In genomic region chr13:23628250-23628649, GRCh38 we compare ENCODE assay signal across 18 cellular contexts.
"Had no signal": no experiment of that assay in that cellular context is flagged by ENCODE, and none has a peak within 500 bp of the region (broad histone marks: within the 10 kb centered on the region; RNA-seq: fewer than 3 reads in every experiment).

No MANE protein-coding gene starts in this region.

- H3K9ac ChIP-seq: parathyroid adenoma had no signal

- ATAC-seq: activated CD8-positive, alpha-beta memory T cell treated with anti-CD3 and anti-CD28 coated beads, Interleukin-2, amount 10 ng/mL, durations not matched to agents 7 days and 5 days; stimulated activated effector memory CD8-positive, alpha-beta T cell treated with anti-CD3 and anti-CD28 coated beads, Interleukin-12 subunit alpha, Interleukin-12 subunit beta, amount 100 ng/mL, for 72 hours had no signal

- H3K9me3 Mint-ChIP-seq: activated naive CD4-positive, alpha-beta T cell treated with anti-CD3 and anti-CD28 coated beads, Interleukin-2, amount 10 ng/mL, durations not matched to agents 7 days and 5 days; stimulated activated effector memory CD8-positive, alpha-beta T cell treated with anti-CD3 and anti-CD28 coated beads, Interleukin-12 subunit alpha, Interleukin-12 subunit beta, amount 100 ng/mL, for 72 hours had no signal

- H3K4me3 Mint-ChIP-seq: activated CD8-positive, alpha-beta memory T cell treated with anti-CD3 and anti-CD28 coated beads, Interleukin-2, amount 10 ng/mL, durations not matched to agents 7 days and 5 days; activated naive CD4-positive, alpha-beta T cell treated with anti-CD3 and anti-CD28 coated beads, Interleukin-2, amount 10 ng/mL, durations not matched to agents 7 days and 5 days; stimulated activated effector memory CD8-positive, alpha-beta T cell treated with anti-CD3 and anti-CD28 coated beads, Interleukin-12 subunit alpha, Interleukin-12 subunit beta, amount 100 ng/mL, for 72 hours had no signal

- H3K27ac Mint-ChIP-seq: activated CD8-positive, alpha-beta memory T cell treated with anti-CD3 and anti-CD28 coated beads, Interleukin-2, amount 10 ng/mL, durations not matched to agents 7 days and 5 days; activated naive CD4-positive, alpha-beta T cell treated with anti-CD3 and anti-CD28 coated beads, Interleukin-2, amount 10 ng/mL, durations not matched to agents 7 days and 5 days; stimulated activated effector memory CD8-positive, alpha-beta T cell treated with anti-CD3 and anti-CD28 coated beads, Interleukin-12 subunit alpha, Interleukin-12 subunit beta, amount 100 ng/mL, for 72 hours had no signal

- H3K36me3 Mint-ChIP-seq: activated CD8-positive, alpha-beta memory T cell treated with anti-CD3 and anti-CD28 coated beads, Interleukin-2, amount 10 ng/mL, durations not matched to agents 7 days and 5 days; activated naive CD4-positive, alpha-beta T cell treated with anti-CD3 and anti-CD28 coated beads, Interleukin-2, amount 10 ng/mL, durations not matched to agents 7 days and 5 days; stimulated activated effector memory CD8-positive, alpha-beta T cell treated with anti-CD3 and anti-CD28 coated beads, Interleukin-12 subunit alpha, Interleukin-12 subunit beta, amount 100 ng/mL, for 72 hours had no signal

- FAIRE-seq: astrocyte, colon had no signal

- H3K79me2 ChIP-seq: parathyroid adenoma had no signal

- H3K4me3 ChIP-seq: esophagus muscularis mucosa, lung, thyroid gland, vagina had no signal

- H3K4me1 Mint-ChIP-seq: activated CD8-positive, alpha-beta memory T cell treated with anti-CD3 and anti-CD28 coated beads, Interleukin-2, amount 10 ng/mL, durations not matched to agents 7 days and 5 days; activated naive CD4-positive, alpha-beta T cell treated with anti-CD3 and anti-CD28 coated beads, Interleukin-2, amount 10 ng/mL, durations not matched to agents 7 days and 5 days; stimulated activated effector memory CD8-positive, alpha-beta T cell treated with anti-CD3 and anti-CD28 coated beads, Interleukin-12 subunit alpha, Interleukin-12 subunit beta, amount 100 ng/mL, for 72 hours had no signal

- H2AFZ ChIP-seq: parathyroid adenoma had no signal

- H3K27ac ChIP-seq: esophagus muscularis mucosa, parathyroid adenoma, vagina had no signal

- H3K4me1 ChIP-seq: parathyroid adenoma, vagina had no signal

- H3K27me3 ChIP-seq: esophagus muscularis mucosa, thyroid gland, vagina had no signal

- H3K36me3 ChIP-seq: esophagus muscularis mucosa, thyroid gland had no signal

- H3K9me3 ChIP-seq: esophagus muscularis mucosa, thyroid gland, vagina had no signal

- DNase-seq: activated CD4-positive, alpha-beta T cell treated with anti-CD3 and anti-CD28 coated beads, Interleukin-2, amount 50 U/mL, for 48 hours; activated CD8-positive, alpha-beta memory T cell treated with anti-CD3 and anti-CD28 coated beads, Interleukin-2, amount 10 ng/mL, durations not matched to agents 7 days and 5 days; activated naive CD4-positive, alpha-beta T cell treated with anti-CD3 and anti-CD28 coated beads, Interleukin-2, amount 10 ng/mL, durations not matched to agents 7 days and 5 days; activated T-cell treated with anti-CD3 and anti-CD28 coated beads, Interleukin-2, amount 50 U/mL, for 1 hour; caudate nucleus; hypothalamus; kidney glomerular epithelial cell; midbrain; T-helper 1 cell; T1000; thyroid gland had no signal
